Comparison of ENCODE assay signal across 1 cellular context in the genomic region with DNA sequence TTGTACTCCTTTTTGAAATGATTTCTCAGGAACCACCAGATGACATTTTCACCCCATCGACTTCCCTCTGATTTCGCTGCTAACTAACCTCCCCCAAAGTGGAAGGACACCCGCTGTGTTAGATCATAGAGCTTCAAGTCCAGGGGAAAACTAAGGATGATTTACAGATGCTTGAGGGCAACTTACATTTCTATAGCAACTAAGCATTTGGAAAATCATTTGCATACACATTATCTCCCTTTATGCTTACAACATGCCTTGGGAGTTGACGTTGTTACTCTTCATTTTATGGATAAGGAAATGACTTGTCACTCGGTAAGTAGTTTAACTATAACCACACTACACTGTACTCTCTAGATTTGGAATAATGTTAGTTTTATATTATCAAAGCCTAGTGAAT.
TF ChIP-seq lines count a peak whose summit lies in the region.

No MANE protein-coding gene starts in this region.

TF ChIP-seq in GM23338, 12 proteins besides CTCF, POLR2A, EP300 and RAD21:
- TF ChIP-seq, protein P1, sequence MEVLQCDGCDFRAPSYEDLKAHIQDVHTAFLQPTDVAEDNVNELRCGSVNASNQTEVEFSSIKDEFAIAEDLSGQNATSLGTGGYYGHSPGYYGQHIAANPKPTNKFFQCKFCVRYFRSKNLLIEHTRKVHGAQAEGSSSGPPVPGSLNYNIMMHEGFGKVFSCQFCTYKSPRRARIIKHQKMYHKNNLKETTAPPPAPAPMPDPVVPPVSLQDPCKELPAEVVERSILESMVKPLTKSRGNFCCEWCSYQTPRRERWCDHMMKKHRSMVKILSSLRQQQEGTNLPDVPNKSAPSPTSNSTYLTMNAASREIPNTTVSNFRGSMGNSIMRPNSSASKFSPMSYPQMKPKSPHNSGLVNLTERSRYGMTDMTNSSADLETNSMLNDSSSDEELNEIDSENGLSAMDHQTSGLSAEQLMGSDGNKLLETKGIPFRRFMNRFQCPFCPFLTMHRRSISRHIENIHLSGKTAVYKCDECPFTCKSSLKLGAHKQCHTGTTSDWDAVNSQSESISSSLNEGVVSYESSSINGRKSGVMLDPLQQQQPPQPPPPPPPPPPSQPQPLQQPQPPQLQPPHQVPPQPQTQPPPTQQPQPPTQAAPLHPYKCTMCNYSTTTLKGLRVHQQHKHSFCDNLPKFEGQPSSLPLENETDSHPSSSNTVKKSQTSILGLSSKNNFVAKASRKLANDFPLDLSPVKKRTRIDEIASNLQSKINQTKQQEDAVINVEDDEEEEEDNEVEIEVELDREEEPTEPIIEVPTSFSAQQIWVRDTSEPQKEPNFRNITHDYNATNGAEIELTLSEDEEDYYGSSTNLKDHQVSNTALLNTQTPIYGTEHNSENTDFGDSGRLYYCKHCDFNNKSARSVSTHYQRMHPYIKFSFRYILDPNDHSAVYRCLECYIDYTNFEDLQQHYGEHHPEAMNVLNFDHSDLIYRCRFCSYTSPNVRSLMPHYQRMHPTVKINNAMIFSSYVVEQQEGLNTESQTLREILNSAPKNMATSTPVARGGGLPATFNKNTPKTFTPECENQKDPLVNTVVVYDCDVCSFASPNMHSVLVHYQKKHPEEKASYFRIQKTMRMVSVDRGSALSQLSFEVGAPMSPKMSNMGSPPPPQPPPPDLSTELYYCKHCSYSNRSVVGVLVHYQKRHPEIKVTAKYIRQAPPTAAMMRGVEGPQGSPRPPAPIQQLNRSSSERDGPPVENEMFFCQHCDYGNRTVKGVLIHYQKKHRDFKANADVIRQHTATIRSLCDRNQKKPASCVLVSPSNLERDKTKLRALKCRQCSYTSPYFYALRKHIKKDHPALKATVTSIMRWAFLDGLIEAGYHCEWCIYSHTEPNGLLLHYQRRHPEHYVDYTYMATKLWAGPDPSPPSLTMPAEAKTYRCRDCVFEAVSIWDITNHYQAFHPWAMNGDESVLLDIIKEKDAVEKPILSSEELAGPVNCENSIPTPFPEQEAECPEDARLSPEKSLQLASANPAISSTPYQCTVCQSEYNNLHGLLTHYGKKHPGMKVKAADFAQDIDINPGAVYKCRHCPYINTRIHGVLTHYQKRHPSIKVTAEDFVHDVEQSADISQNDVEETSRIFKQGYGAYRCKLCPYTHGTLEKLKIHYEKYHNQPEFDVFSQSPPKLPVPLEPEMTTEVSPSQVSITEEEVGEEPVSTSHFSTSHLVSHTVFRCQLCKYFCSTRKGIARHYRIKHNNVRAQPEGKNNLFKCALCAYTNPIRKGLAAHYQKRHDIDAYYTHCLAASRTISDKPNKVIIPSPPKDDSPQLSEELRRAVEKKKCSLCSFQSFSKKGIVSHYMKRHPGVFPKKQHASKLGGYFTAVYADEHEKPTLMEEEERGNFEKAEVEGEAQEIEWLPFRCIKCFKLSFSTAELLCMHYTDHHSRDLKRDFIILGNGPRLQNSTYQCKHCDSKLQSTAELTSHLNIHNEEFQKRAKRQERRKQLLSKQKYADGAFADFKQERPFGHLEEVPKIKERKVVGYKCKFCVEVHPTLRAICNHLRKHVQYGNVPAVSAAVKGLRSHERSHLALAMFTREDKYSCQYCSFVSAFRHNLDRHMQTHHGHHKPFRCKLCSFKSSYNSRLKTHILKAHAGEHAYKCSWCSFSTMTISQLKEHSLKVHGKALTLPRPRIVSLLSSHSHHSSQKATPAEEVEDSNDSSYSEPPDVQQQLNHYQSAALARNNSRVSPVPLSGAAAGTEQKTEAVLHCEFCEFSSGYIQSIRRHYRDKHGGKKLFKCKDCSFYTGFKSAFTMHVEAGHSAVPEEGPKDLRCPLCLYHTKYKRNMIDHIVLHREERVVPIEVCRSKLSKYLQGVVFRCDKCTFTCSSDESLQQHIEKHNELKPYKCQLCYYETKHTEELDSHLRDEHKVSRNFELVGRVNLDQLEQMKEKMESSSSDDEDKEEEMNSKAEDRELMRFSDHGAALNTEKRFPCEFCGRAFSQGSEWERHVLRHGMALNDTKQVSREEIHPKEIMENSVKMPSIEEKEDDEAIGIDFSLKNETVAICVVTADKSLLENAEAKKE (CRISPR knock-in tag; IDR thresholded peaks at IDR 0.05) = no peak
- no peak for TF ChIP-seq ETS1 (IDR thresholded peaks at IDR 0.05)
- TF ChIP-seq REST (IDR thresholded peaks at IDR 0.05; ENCODE audit: unreplicated experiment) = no peak
- no peak for TF ChIP-seq POLR2AphosphoS5 (IDR thresholded peaks at IDR 0.05; ENCODE audit: low read depth)
- TF ChIP-seq JUNB (IDR thresholded peaks at IDR 0.05; ENCODE audit: unreplicated experiment) = no peak
- no peak for TF ChIP-seq STAT1 (IDR thresholded peaks at IDR 0.05; ENCODE audit: unreplicated experiment)
- no peak for TF ChIP-seq EZH2phosphoT487 (IDR thresholded peaks at IDR 0.05; ENCODE audit: unreplicated experiment)
- TF ChIP-seq NANOG (IDR thresholded peaks at IDR 0.05; ENCODE audit: borderline replicate concordance) = no peak
- no peak for TF ChIP-seq CREB1 (CRISPR knock-in tag; IDR thresholded peaks at IDR 0.05; ENCODE audit: low read depth)
- no peak for TF ChIP-seq EZH2 (IDR thresholded peaks at IDR 0.05; ENCODE audit: low read depth, unreplicated experiment)
- TF ChIP-seq ZNF114 (CRISPR knock-in tag; IDR thresholded peaks at IDR 0.05) = no peak
- TF ChIP-seq ZNF331 (CRISPR knock-in tag; IDR thresholded peaks at IDR 0.05; ENCODE audit: low read depth) = no peak
